12 cellular contexts compared by ENCODE assay signal in the genomic region with DNA sequence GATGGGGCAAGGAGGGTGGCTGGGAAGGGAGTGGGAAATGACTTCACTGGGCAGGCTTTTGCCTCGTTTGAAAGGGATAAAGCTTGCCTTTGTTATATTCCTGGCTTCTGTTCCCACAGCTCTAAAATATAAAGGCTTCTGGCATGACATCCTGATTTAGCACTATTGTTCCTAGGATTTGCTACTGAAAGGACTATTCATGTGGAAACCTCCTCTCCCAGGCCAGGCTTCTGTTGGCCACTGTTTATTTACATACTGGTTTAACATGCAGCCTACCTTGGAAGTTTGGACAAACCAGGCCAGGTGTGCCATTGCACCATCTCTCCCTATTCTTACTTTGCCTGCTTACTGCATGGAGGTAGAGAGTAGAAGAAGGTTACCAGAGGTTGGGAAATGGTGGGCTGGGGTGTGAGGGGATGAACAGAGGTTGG. TPM values are rescaled to one million over a fixed set of nuclear protein-coding genes. Genes with fewer than 3 reads are reported as not detected.
DNase-seq lines count a peak whose midpoint lies in the region; ATAC-seq and TF ChIP-seq lines count a peak whose summit lies in the region.
"Had no signal": no experiment of that assay in that cellular context is flagged by ENCODE, and none has a peak within 500 bp of the region (broad histone marks: within the 10 kb centered on the region; RNA-seq: fewer than 3 reads in every experiment).

No MANE protein-coding gene starts in this region.

- no peak for ATAC-seq in CD8-positive, alpha-beta T cell
- no peak for ATAC-seq in GM21360 (IDR thresholded peaks at IDR 0.05; ENCODE audit: unreplicated experiment)
- ATAC-seq: sciatic nerve had no signal

- H3K27me3 Mint-ChIP-seq in glutamatergic neuron (ENCODE audit: unreplicated experiment), result peaks cover 5% of the 10 kb centered on the region
- peaks cover 26% of the 10 kb centered on the region for H3K27me3 Mint-ChIP-seq in CD8-positive, alpha-beta T cell (ENCODE audit: low read depth)

- intact Hi-C loops in CD8-positive, alpha-beta T cell (cut with DNase I, micrococcal nuclease), result loop anchor here in 1 of 2 experiments (10.0 kb wide), 1 partner anchor 174 kb away; no protein-coding TSS in a partner anchor

- POLR2A ChIA-PET in CD8-positive, alpha-beta T cell (lab: Charles Lee), result no interaction called here

- in situ Hi-C loops in astrocyte of the cerebellum (cut with HindIII; ENCODE audit: low sequenced_read_pairs), result no loop called here

- H3K36me3 ChIP-seq in skeletal muscle tissue (ENCODE audit: control insufficient read depth in 3 of 3, insufficient read depth in 3 of 3, low read length in 3 of 3), result peaks cover 0 to 6% (median 0%) of the 10 kb centered on the region in 3 donors
- H3K36me3 ChIP-seq in CD8-positive, alpha-beta T cell (ENCODE audit: insufficient read depth, low read length), result no peaks in the 10 kb centered on the region

- H3K36me3 Mint-ChIP-seq in glutamatergic neuron (ENCODE audit: unreplicated experiment), result no peaks in the 10 kb centered on the region
- H3K36me3 Mint-ChIP-seq in CD8-positive, alpha-beta T cell, result no peaks in the 10 kb centered on the region

- H3K4me1 ChIP-seq in skeletal muscle tissue (ENCODE audit: control insufficient read depth in 3 of 3, insufficient read depth in 3 of 3, low read length in 3 of 3), result peaks cover 15 to 42% (median 21%) of the 10 kb centered on the region in 3 donors
- peaks cover 7% of the 10 kb centered on the region for H3K4me1 ChIP-seq in CD8-positive, alpha-beta T cell (ENCODE audit: insufficient read depth, low read length)

- H3K4me3 ChIP-seq in astrocyte of the cerebellum (ENCODE audit: low read depth, low read length), result no peak overlapping the region
- H3K4me3 ChIP-seq in skeletal muscle tissue (ENCODE audit: low read length in 3 of 3), result no peak overlapping the region
- H3K4me3 ChIP-seq in CD8-positive, alpha-beta T cell (ENCODE audit: low read depth, low read length), result no peak overlapping the region

- CTCF ChIA-PET in CD8-positive, alpha-beta T cell (lab: Charles Lee), result no interaction called here

- no peak overlapping the region for H3K4me3 Mint-ChIP-seq in glutamatergic neuron (ENCODE audit: unreplicated experiment)
- no peak overlapping the region for H3K4me3 Mint-ChIP-seq in CD8-positive, alpha-beta T cell
- H3K4me3 Mint-ChIP-seq: stimulated activated naive CD8-positive, alpha-beta T cell treated with anti-CD3 and anti-CD28 coated beads, Interleukin-15, Interleukin-2, amounts not matched to agents 100 ng/mL and 50 ng/mL, for 24 hours had no signal

- peaks cover 7% of the 10 kb centered on the region for H3K4me1 Mint-ChIP-seq in glutamatergic neuron (ENCODE audit: low read depth, unreplicated experiment)
- H3K4me1 Mint-ChIP-seq in CD8-positive, alpha-beta T cell (ENCODE audit: low read depth), result peaks cover 11% of the 10 kb centered on the region

- no peak overlapping the region for H3K9ac ChIP-seq in skeletal muscle tissue (ENCODE audit: low read depth in 1 of 3, low read length in 3 of 3)

- H3K9me3 ChIP-seq in skeletal muscle tissue (ENCODE audit: control insufficient read depth in 3 of 3, low read length in 3 of 3), result no peaks in the 10 kb centered on the region
- H3K9me3 ChIP-seq in CD8-positive, alpha-beta T cell (ENCODE audit: low read length), result no peaks in the 10 kb centered on the region

- TF ChIP-seq CTCF in astrocyte of the cerebellum (IDR thresholded peaks at IDR 0.05; ENCODE audit: low read depth, low read length, missing control alignments) (no peak), glutamatergic neuron (IDR thresholded peaks at IDR 0.05; ENCODE audit: partially characterized antibody, unreplicated experiment) (no peak)
- TF ChIP-seq CTCF in CD8-positive, alpha-beta T cell (IDR thresholded peaks at IDR 0.05), result no peak

- H3K9me3 Mint-ChIP-seq in glutamatergic neuron (ENCODE audit: unreplicated experiment), result no peaks in the 10 kb centered on the region
- H3K9me3 Mint-ChIP-seq in CD8-positive, alpha-beta T cell, result no peaks in the 10 kb centered on the region
- H3K9me3 Mint-ChIP-seq: stimulated activated naive CD8-positive, alpha-beta T cell treated with anti-CD3 and anti-CD28 coated beads, Interleukin-15, Interleukin-2, amounts not matched to agents 100 ng/mL and 50 ng/mL, for 24 hours had no signal

- DNase-seq in NCI-H1105 treated with DMSO at 0.1 percent for 48 hours (lab: John Stamatoyannopoulos, UW) (peak; percentile 4), astrocyte of the cerebellum (ENCODE audit: low read depth) (peak; percentile 85), inferior parietal cortex (ENCODE audit: extremely low spot score) (peak; percentile 91), glutamatergic neuron (no peak)
- no peak for DNase-seq in CD8-positive, alpha-beta T cell
- no peak for DNase-seq in activated CD4-positive, CD25-positive, alpha-beta regulatory T cell treated with anti-CD3 and anti-CD28 coated beads, Interleukin-2, amount 50 U/mL, for 72 hours
- DNase-seq: NK-92 treated with Interleukin-12 subunit alpha and Interleukin-12 subunit beta, amount 100 ng/mL, for 24 hours had no signal

- H3K27ac Mint-ChIP-seq in glutamatergic neuron (ENCODE audit: unreplicated experiment), result no peak overlapping the region
- H3K27ac Mint-ChIP-seq in CD8-positive, alpha-beta T cell, result no peak overlapping the region
- H3K27ac Mint-ChIP-seq: stimulated activated naive CD8-positive, alpha-beta T cell treated with anti-CD3 and anti-CD28 coated beads, Interleukin-15, Interleukin-2, amounts not matched to agents 100 ng/mL and 50 ng/mL, for 24 hours had no signal

- H3K27me3 ChIP-seq in skeletal muscle tissue (ENCODE audit: control insufficient read depth in 3 of 3, insufficient read depth in 3 of 3, low read length in 3 of 3), result no peaks in the 10 kb centered on the region
- no peaks in the 10 kb centered on the region for H3K27me3 ChIP-seq in CD8-positive, alpha-beta T cell (ENCODE audit: insufficient read depth, low read length)

- H3K27ac ChIP-seq in skeletal muscle tissue (ENCODE audit: low read depth, low read length), result peak overlapping the region; percentile 95
- H3K27ac ChIP-seq in CD8-positive, alpha-beta T cell (ENCODE audit: low read depth, low read length), result no peak overlapping the region
- H3K27ac ChIP-seq: HL-60 had no signal

RNA-seq across cellular contexts. Expression of gene LMCD1, which starts 2.4 kb away (rescaled TPM):
- total RNA-seq in skeletal muscle tissue (35.0 TPM), glutamatergic neuron (ENCODE audit: unreplicated experiment) (1.3 TPM)
- under 1 TPM; 0.33 TPM for total RNA-seq in CD8-positive, alpha-beta T cell

Comparison
In these comparisons a context has a peak if more than half of its experiments do, and no peak if none do; other contexts are left out.
1. DNase-seq: peak in NCI-H1105 treated with DMSO at 0.1 percent for 48 hours (single experiment), astrocyte of the cerebellum (single experiment) and inferior parietal cortex (single experiment); none in glutamatergic neuron (single experiment), CD8-positive, alpha-beta T cell (0 of 7) and activated CD4-positive, CD25-positive, alpha-beta regulatory T cell treated with anti-CD3 and anti-CD28 coated beads, Interleukin-2, amount 50 U/mL, for 72 hours (single experiment).
2. RNA of gene LMCD1, which starts 2.4 kb away (total RNA-seq): 35.0 TPM in skeletal muscle tissue (single experiment); 1.3 TPM in glutamatergic neuron (single experiment) and 0.33 TPM in CD8-positive, alpha-beta T cell; every median in the first group is over 10 times any median in the second.